In genomic region chr14:90301580-90302181, GRCh38 we compare ENCODE assay signal across 8 cellular contexts. TPM values are rescaled to one million over a fixed set of nuclear protein-coding genes. Genes with fewer than 3 reads are reported as not detected.
DNase-seq lines count a peak whose midpoint lies in the region; ATAC-seq lines count a peak whose summit lies in the region.

No MANE protein-coding gene starts in this region.

- H3K27me3 ChIP-seq in adipocyte (replicated peaks; ENCODE audit: control insufficient read depth, insufficient read depth, low read length), result no peaks in the 10 kb centered on the region
- H3K27me3 ChIP-seq in skeletal muscle tissue (ENCODE audit: control insufficient read depth in 3 of 3, insufficient read depth in 3 of 3, low read length in 3 of 3), result no peaks in the 10 kb centered on the region

- H3K9ac ChIP-seq in adipocyte (ENCODE audit: low read length), result no peak overlapping the region
- H3K9ac ChIP-seq in skeletal muscle tissue (ENCODE audit: low read depth in 1 of 3, low read length in 3 of 3), result no peak overlapping the region

- H3K36me3 ChIP-seq in adipocyte (ENCODE audit: control insufficient read depth, insufficient read depth, low read length, severe bottlenecking) (peaks cover 38% of the 10 kb centered on the region), skeletal muscle tissue (ENCODE audit: control insufficient read depth in 3 of 3, insufficient read depth in 3 of 3, low read length in 3 of 3) (peaks cover 18 to 38% (median 26%) of the 10 kb centered on the region in 3 donors)

- H3K9me3 Mint-ChIP-seq in activated T-helper 2 cell treated with anti-CD3 and anti-CD28 coated beads, Interferon-gamma antibody, Interleukin-2, Interleukin-4, amounts not matched to agents 10 μg/mL and 5 μg/mL and 100 μg/mL, durations not matched to agents 14 hours and 24 hours and 36 hours, result no peaks in the 10 kb centered on the region

- H3K4me1 Mint-ChIP-seq in activated T-helper 2 cell treated with anti-CD3 and anti-CD28 coated beads, Interferon-gamma antibody, Interleukin-2, Interleukin-4, amounts not matched to agents 10 μg/mL and 5 μg/mL and 100 μg/mL, durations not matched to agents 14 hours and 24 hours and 36 hours (ENCODE audit: low read depth), result peaks cover 8% of the 10 kb centered on the region

- intact Hi-C loops in left ventricle myocardium superior (cut with micrococcal nuclease), result no loop called here
- intact Hi-C loops in activated T-helper 2 cell treated with anti-CD3 and anti-CD28 coated beads, Interferon-gamma antibody, Interleukin-2, Interleukin-4, amounts not matched to agents 10 μg/mL and 5 μg/mL and 100 μg/mL, durations not matched to agents 14 hours and 24 hours and 36 hours (cut with micrococcal nuclease), result loop anchor here (2.0 kb wide), 1 partner anchor 29 kb away; the partner anchor contains the start of gene NRDE2

- peaks cover 55% of the 10 kb centered on the region for H3K36me3 Mint-ChIP-seq in activated T-helper 2 cell treated with anti-CD3 and anti-CD28 coated beads, Interferon-gamma antibody, Interleukin-2, Interleukin-4, amounts not matched to agents 10 μg/mL and 5 μg/mL and 100 μg/mL, durations not matched to agents 14 hours and 24 hours and 36 hours (ENCODE audit: low read depth)

- no peak overlapping the region for H3K4me3 ChIP-seq in adipocyte (ENCODE audit: low read length)
- H3K4me3 ChIP-seq in skeletal muscle tissue (ENCODE audit: low read length in 3 of 3), result no peak overlapping the region

- DNase-seq in EH (ENCODE audit: low read depth) (peak; percentile 71), NAMALWA (ENCODE audit: low spot score) (peak; percentile 61), adipocyte (ENCODE audit: low read depth) (peak; percentile 77), left ventricle myocardium superior (no peak), GM19240 (ENCODE audit: insufficient read length, low spot score) (no peak)
- DNase-seq in activated T-helper 2 cell treated with anti-CD3 and anti-CD28 coated beads, Interferon-gamma antibody, Interleukin-2, Interleukin-4, amounts not matched to agents 10 μg/mL and 5 μg/mL and 100 μg/mL, durations not matched to agents 14 hours and 24 hours and 36 hours (ENCODE audit: low spot score), result no peak

- no peak overlapping the region for H3K4me3 Mint-ChIP-seq in activated T-helper 2 cell treated with anti-CD3 and anti-CD28 coated beads, Interferon-gamma antibody, Interleukin-2, Interleukin-4, amounts not matched to agents 10 μg/mL and 5 μg/mL and 100 μg/mL, durations not matched to agents 14 hours and 24 hours and 36 hours (ENCODE audit: low read depth)

- ATAC-seq in left ventricle myocardium superior (peak; percentile 61), GM18907 (IDR thresholded peaks at IDR 0.05; ENCODE audit: unreplicated experiment) (no peak)

- H3K9me3 ChIP-seq in adipocyte (ENCODE audit: control insufficient read depth, low read length), result no peaks in the 10 kb centered on the region
- H3K9me3 ChIP-seq in skeletal muscle tissue (ENCODE audit: control insufficient read depth in 3 of 3, low read length in 3 of 3), result no peaks in the 10 kb centered on the region

- H3K4me1 ChIP-seq in adipocyte (ENCODE audit: control insufficient read depth, insufficient read depth, low read length) (peaks cover 4% of the 10 kb centered on the region), skeletal muscle tissue (ENCODE audit: control insufficient read depth in 3 of 3, insufficient read depth in 3 of 3, low read length in 3 of 3) (peaks cover 14 to 21% (median 15%) of the 10 kb centered on the region in 3 donors)

- H3K27ac Mint-ChIP-seq in activated T-helper 2 cell treated with anti-CD3 and anti-CD28 coated beads, Interferon-gamma antibody, Interleukin-2, Interleukin-4, amounts not matched to agents 10 μg/mL and 5 μg/mL and 100 μg/mL, durations not matched to agents 14 hours and 24 hours and 36 hours, result no peak overlapping the region

- no peaks in the 10 kb centered on the region for H3K27me3 Mint-ChIP-seq in activated T-helper 2 cell treated with anti-CD3 and anti-CD28 coated beads, Interferon-gamma antibody, Interleukin-2, Interleukin-4, amounts not matched to agents 10 μg/mL and 5 μg/mL and 100 μg/mL, durations not matched to agents 14 hours and 24 hours and 36 hours (ENCODE audit: low read depth)

- peak overlapping the region; percentile 48 for H3K27ac ChIP-seq in skeletal muscle tissue (ENCODE audit: low read depth, low read length)

RNA-seq across cellular contexts. Expression of gene NRDE2, which starts 30.1 kb away (rescaled TPM):
- total RNA-seq in left ventricle myocardium superior (11.8 TPM), skeletal muscle tissue (14.6 TPM)
- 23.2 and 25.4 TPM in 2 replicates for total RNA-seq in activated T-helper 2 cell treated with anti-CD3 and anti-CD28 coated beads, Interferon-gamma antibody, Interleukin-2, Interleukin-4, amounts not matched to agents 10 μg/mL and 5 μg/mL and 100 μg/mL, durations not matched to agents 14 hours and 24 hours and 36 hours

RNA-seq across cellular contexts. Expression of gene PSMC1, which starts 45.3 kb away (rescaled TPM):
- 122 TPM for total RNA-seq in left ventricle myocardium superior
- 84.5 TPM for total RNA-seq in skeletal muscle tissue
- total RNA-seq in activated T-helper 2 cell treated with anti-CD3 and anti-CD28 coated beads, Interferon-gamma antibody, Interleukin-2, Interleukin-4, amounts not matched to agents 10 μg/mL and 5 μg/mL and 100 μg/mL, durations not matched to agents 14 hours and 24 hours and 36 hours, result 162 and 167 TPM in 2 replicates

Comparison
In these comparisons a context has a peak if more than half of its experiments do, and no peak if none do; other contexts are left out.
1. DNase-seq: peak in EH (single experiment), NAMALWA (single experiment) and adipocyte (single experiment); none in left ventricle myocardium superior (single experiment), activated T-helper 2 cell treated with anti-CD3 and anti-CD28 coated beads, Interferon-gamma antibody, Interleukin-2, Interleukin-4, amounts not matched to agents 10 μg/mL and 5 μg/mL and 100 μg/mL, durations not matched to agents 14 hours and 24 hours and 36 hours (single experiment) and GM19240 (single experiment).